2 cellular contexts compared by ENCODE assay signal in the genomic region with DNA sequence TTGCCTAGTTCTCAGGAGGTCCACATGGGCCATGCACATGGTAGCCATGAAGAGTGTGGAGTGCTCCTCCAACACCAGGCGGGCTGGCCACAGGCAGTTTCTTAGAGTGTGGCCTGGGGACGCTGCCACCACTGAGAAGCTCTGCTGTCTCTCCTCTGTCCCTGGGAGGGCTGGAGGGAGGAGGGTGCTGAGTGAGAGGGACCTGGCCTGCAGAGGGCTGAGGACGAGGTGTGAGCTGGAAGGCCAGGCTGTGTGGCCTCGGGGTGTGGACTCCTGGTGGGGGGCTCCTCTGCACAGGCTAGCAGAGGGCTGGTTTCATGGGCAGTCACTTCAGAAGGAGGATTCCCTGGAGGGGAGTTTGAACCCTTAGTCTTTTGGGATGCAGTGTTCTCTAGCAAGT.
TF ChIP-seq lines count a peak whose summit lies in the region.

No MANE protein-coding gene starts in this region.

TF ChIP-seq in WTC11, 78 proteins besides CTCF, POLR2A, EP300 and RAD21:
- no peak for TF ChIP-seq GRHL2 (CRISPR knock-in tag; IDR thresholded peaks at IDR 0.05; ENCODE audit: insufficient replicate concordance, severe bottlenecking)
- TF ChIP-seq, protein P1, sequence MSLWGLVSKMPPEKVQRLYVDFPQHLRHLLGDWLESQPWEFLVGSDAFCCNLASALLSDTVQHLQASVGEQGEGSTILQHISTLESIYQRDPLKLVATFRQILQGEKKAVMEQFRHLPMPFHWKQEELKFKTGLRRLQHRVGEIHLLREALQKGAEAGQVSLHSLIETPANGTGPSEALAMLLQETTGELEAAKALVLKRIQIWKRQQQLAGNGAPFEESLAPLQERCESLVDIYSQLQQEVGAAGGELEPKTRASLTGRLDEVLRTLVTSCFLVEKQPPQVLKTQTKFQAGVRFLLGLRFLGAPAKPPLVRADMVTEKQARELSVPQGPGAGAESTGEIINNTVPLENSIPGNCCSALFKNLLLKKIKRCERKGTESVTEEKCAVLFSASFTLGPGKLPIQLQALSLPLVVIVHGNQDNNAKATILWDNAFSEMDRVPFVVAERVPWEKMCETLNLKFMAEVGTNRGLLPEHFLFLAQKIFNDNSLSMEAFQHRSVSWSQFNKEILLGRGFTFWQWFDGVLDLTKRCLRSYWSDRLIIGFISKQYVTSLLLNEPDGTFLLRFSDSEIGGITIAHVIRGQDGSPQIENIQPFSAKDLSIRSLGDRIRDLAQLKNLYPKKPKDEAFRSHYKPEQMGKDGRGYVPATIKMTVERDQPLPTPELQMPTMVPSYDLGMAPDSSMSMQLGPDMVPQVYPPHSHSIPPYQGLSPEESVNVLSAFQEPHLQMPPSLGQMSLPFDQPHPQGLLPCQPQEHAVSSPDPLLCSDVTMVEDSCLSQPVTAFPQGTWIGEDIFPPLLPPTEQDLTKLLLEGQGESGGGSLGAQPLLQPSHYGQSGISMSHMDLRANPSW (CRISPR knock-in tag; conservative IDR thresholded peaks at IDR 0.05; ENCODE audit: low read depth) = no peak
- TF ChIP-seq ZNF138 (CRISPR knock-in tag; conservative IDR thresholded peaks at IDR 0.05) = no peak

TF ChIP-seq in endothelial cell of umbilical vein, 7 proteins besides CTCF, POLR2A, EP300 and RAD21:
- TF ChIP-seq JUN (IDR thresholded peaks at IDR 0.05; ENCODE audit: borderline replicate concordance, insufficient read depth, insufficient read length, low read depth) (no peak), GATA2 (IDR thresholded peaks at IDR 0.05; ENCODE audit: insufficient read depth, insufficient read length, low read depth, low read length) (no peak), FOS (IDR thresholded peaks at IDR 0.05; ENCODE audit: borderline replicate concordance, insufficient read depth, low read length) (no peak), MYC (IDR thresholded peaks at IDR 0.05; ENCODE audit: low read depth, low read length) (no peak), POLR2AphosphoS5 (IDR thresholded peaks at IDR 0.05; ENCODE audit: insufficient read depth, low read depth, low read length) (no peak)
- TF ChIP-seq, protein P2, sequence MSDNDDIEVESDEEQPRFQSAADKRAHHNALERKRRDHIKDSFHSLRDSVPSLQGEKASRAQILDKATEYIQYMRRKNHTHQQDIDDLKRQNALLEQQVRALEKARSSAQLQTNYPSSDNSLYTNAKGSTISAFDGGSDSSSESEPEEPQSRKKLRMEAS (IDR thresholded peaks at IDR 0.05; ENCODE audit: insufficient read depth, insufficient read length) = no peak
